In genomic region chr12:52805739-52806138, GRCh38 we compare ENCODE assay signal across 32 cellular contexts. TPM values are rescaled to one million over a fixed set of nuclear protein-coding genes. Genes with fewer than 3 reads are reported as not detected.
"Had no signal": no experiment of that assay in that cellular context is flagged by ENCODE, and none has a peak within 500 bp of the region (broad histone marks: within the 10 kb centered on the region; RNA-seq: fewer than 3 reads in every experiment).

No MANE protein-coding gene starts in this region.

- H3K27me3 ChIP-seq: ascending aorta, gastrocnemius medialis had no signal

- H3K4me3 ChIP-seq: ascending aorta, breast epithelium, cardiac muscle cell, coronary artery, dorsolateral prefrontal cortex, esophagus muscularis mucosa, gastrocnemius medialis, heart left ventricle had no signal

- H3K9me3 Mint-ChIP-seq: activated CD4-positive, alpha-beta memory T cell treated with anti-CD3 and anti-CD28 coated beads, Interleukin-2, amount 10 ng/mL, durations not matched to agents 7 days and 5 days; activated CD4-positive, alpha-beta T cell treated with anti-CD3 and anti-CD28 coated beads, Interleukin-2, amount 10 ng/mL, durations not matched to agents 24 days and 14 days; activated naive CD4-positive, alpha-beta T cell treated with anti-CD3 and anti-CD28 coated beads, Interleukin-2, amount 10 ng/mL, durations not matched to agents 7 days and 5 days; activated naive CD4-positive, alpha-beta T cell treated with anti-CD3 and anti-CD28 coated beads, Interleukin-2, amount 50 U/mL, for 72 hours; activated naive CD8-positive, alpha-beta T cell treated with anti-CD3 and anti-CD28 coated beads, Interleukin-2, amount 10 ng/mL, durations not matched to agents 7 days and 5 days; activated T-cell treated with anti-CD3 and anti-CD28 coated beads, Interleukin-2, amount 50 U/mL, for 24 hours; activated T-cell treated with anti-CD3 and anti-CD28 coated beads, Interleukin-2, amount 50 U/mL, for 72 hours; dendritic cell treated with granulocyte-macrophage colony-stimulating factor and Interleukin-4, amounts not matched to agents 40 ng/mL and 50 ng/mL, for 4 days; endodermal cell had no signal

- H3K27ac Mint-ChIP-seq: activated CD4-positive, alpha-beta memory T cell treated with anti-CD3 and anti-CD28 coated beads, Interleukin-2, amount 10 ng/mL, durations not matched to agents 7 days and 5 days; activated CD4-positive, alpha-beta T cell treated with anti-CD3 and anti-CD28 coated beads for 36 hours; activated CD4-positive, alpha-beta T cell treated with anti-CD3 and anti-CD28 coated beads, Interleukin-2, amount 10 ng/mL, durations not matched to agents 24 days and 14 days; activated naive CD4-positive, alpha-beta T cell treated with anti-CD3 and anti-CD28 coated beads, Interleukin-2, amount 10 ng/mL, durations not matched to agents 7 days and 5 days; activated naive CD4-positive, alpha-beta T cell treated with anti-CD3 and anti-CD28 coated beads, Interleukin-2, amount 50 U/mL, for 72 hours; activated naive CD8-positive, alpha-beta T cell treated with anti-CD3 and anti-CD28 coated beads, Interleukin-2, amount 10 ng/mL, durations not matched to agents 7 days and 5 days; activated T-cell treated with anti-CD3 and anti-CD28 coated beads, Interleukin-2, amount 50 U/mL, for 24 hours; activated T-cell treated with anti-CD3 and anti-CD28 coated beads, Interleukin-2, amount 50 U/mL, for 72 hours; brain; dendritic cell treated with granulocyte-macrophage colony-stimulating factor and Interleukin-4, amounts not matched to agents 40 ng/mL and 50 ng/mL, for 4 days; endodermal cell had no signal

- H3K4me1 Mint-ChIP-seq: activated CD4-positive, alpha-beta memory T cell treated with anti-CD3 and anti-CD28 coated beads, Interleukin-2, amount 10 ng/mL, durations not matched to agents 7 days and 5 days; activated CD4-positive, alpha-beta T cell treated with anti-CD3 and anti-CD28 coated beads for 36 hours; activated CD4-positive, alpha-beta T cell treated with anti-CD3 and anti-CD28 coated beads, Interleukin-2, amount 10 ng/mL, durations not matched to agents 24 days and 14 days; activated naive CD4-positive, alpha-beta T cell treated with anti-CD3 and anti-CD28 coated beads, Interleukin-2, amount 10 ng/mL, durations not matched to agents 7 days and 5 days; activated naive CD8-positive, alpha-beta T cell treated with anti-CD3 and anti-CD28 coated beads, Interleukin-2, amount 10 ng/mL, durations not matched to agents 7 days and 5 days had no signal

- H3K36me3 ChIP-seq: ascending aorta, breast epithelium, cardiac muscle cell, esophagus muscularis mucosa, gastrocnemius medialis, heart left ventricle had no signal

- H3K27me3 Mint-ChIP-seq: activated CD4-positive, alpha-beta T cell treated with anti-CD3 and anti-CD28 coated beads for 36 hours; activated T-cell treated with anti-CD3 and anti-CD28 coated beads, Interleukin-2, amount 50 U/mL, for 24 hours had no signal

- H3K4me1 ChIP-seq: ascending aorta, breast epithelium, foreskin keratinocyte, gastrocnemius medialis, heart left ventricle had no signal

- DNase-seq: activated CD4-positive, alpha-beta memory T cell treated with anti-CD3 and anti-CD28 coated beads, Interleukin-2, amount 10 ng/mL, durations not matched to agents 7 days and 5 days; activated CD4-positive, alpha-beta T cell treated with anti-CD3 and anti-CD28 coated beads for 36 hours; activated CD4-positive, alpha-beta T cell treated with anti-CD3 and anti-CD28 coated beads, Interleukin-2, amount 10 ng/mL, durations not matched to agents 24 days and 14 days; activated CD4-positive, alpha-beta T cell treated with anti-CD3 and anti-CD28 coated beads, Interleukin-2, amount 50 U/mL, for 4 hours; activated CD4-positive, CD25-positive, alpha-beta regulatory T cell; activated CD4-positive, CD25-positive, alpha-beta regulatory T cell treated with anti-CD3 and anti-CD28 coated beads, Interleukin-2, amount 50 U/mL, for 72 hours; activated CD8-positive, alpha-beta memory T cell treated with anti-CD3 and anti-CD28 coated beads, Interleukin-2, amount 50 U/mL, for 48 hours; activated naive CD4-positive, alpha-beta T cell treated with anti-CD3 and anti-CD28 coated beads, Interleukin-2, amount 10 ng/mL, durations not matched to agents 7 days and 5 days; activated naive CD8-positive, alpha-beta T cell treated with anti-CD3 and anti-CD28 coated beads, Interleukin-2, amount 10 ng/mL, durations not matched to agents 7 days and 5 days; activated T-cell treated with anti-CD3 and anti-CD28 coated beads for 4 hours; activated T-cell treated with anti-CD3 and anti-CD28 coated beads, Interleukin-2, amount 50 U/mL, for 24 hours; activated T-cell treated with anti-CD3 and anti-CD28 coated beads, Interleukin-2, amount 50 U/mL, for 72 hours; central memory CD4-positive, alpha-beta T cell; cerebellar nuclear complex; dorsolateral prefrontal cortex; effector memory CD4-positive, alpha-beta T cell; foreskin keratinocyte; gastrocnemius medialis; glutamatergic neuron; heart left ventricle; T-helper 2 cell had no signal

- H3K27ac ChIP-seq: ascending aorta, breast epithelium, cardiac muscle cell, coronary artery, dorsolateral prefrontal cortex, esophagus muscularis mucosa, foreskin keratinocyte, gastrocnemius medialis, heart left ventricle had no signal

- H3K9me3 ChIP-seq: ascending aorta, breast epithelium, esophagus muscularis mucosa, gastrocnemius medialis, heart left ventricle had no signal

- ATAC-seq: activated CD4-positive, alpha-beta T cell treated with anti-CD3 and anti-CD28 coated beads for 36 hours; activated naive CD4-positive, alpha-beta T cell treated with anti-CD3 and anti-CD28 coated beads, Interleukin-2, amount 50 U/mL, for 72 hours; activated T-cell treated with anti-CD3 and anti-CD28 coated beads, Interleukin-2, amount 50 U/mL, for 72 hours; foreskin keratinocyte; gastrocnemius medialis; heart left ventricle had no signal

- H3K36me3 Mint-ChIP-seq: activated naive CD4-positive, alpha-beta T cell treated with anti-CD3 and anti-CD28 coated beads, Interleukin-2, amount 10 ng/mL, durations not matched to agents 7 days and 5 days; activated naive CD4-positive, alpha-beta T cell treated with anti-CD3 and anti-CD28 coated beads, Interleukin-2, amount 50 U/mL, for 72 hours; activated naive CD8-positive, alpha-beta T cell treated with anti-CD3 and anti-CD28 coated beads, Interleukin-2, amount 10 ng/mL, durations not matched to agents 7 days and 5 days; brain had no signal

- H3K4me3 Mint-ChIP-seq: activated CD4-positive, alpha-beta memory T cell treated with anti-CD3 and anti-CD28 coated beads, Interleukin-2, amount 10 ng/mL, durations not matched to agents 7 days and 5 days; activated CD4-positive, alpha-beta T cell treated with anti-CD3 and anti-CD28 coated beads for 36 hours; activated CD4-positive, alpha-beta T cell treated with anti-CD3 and anti-CD28 coated beads, Interleukin-2, amount 10 ng/mL, durations not matched to agents 24 days and 14 days; activated naive CD4-positive, alpha-beta T cell treated with anti-CD3 and anti-CD28 coated beads, Interleukin-2, amount 10 ng/mL, durations not matched to agents 7 days and 5 days; activated naive CD8-positive, alpha-beta T cell treated with anti-CD3 and anti-CD28 coated beads, Interleukin-2, amount 10 ng/mL, durations not matched to agents 7 days and 5 days; activated T-cell treated with anti-CD3 and anti-CD28 coated beads, Interleukin-2, amount 50 U/mL, for 24 hours; activated T-cell treated with anti-CD3 and anti-CD28 coated beads, Interleukin-2, amount 50 U/mL, for 72 hours; brain; dendritic cell treated with granulocyte-macrophage colony-stimulating factor and Interleukin-4, amounts not matched to agents 40 ng/mL and 50 ng/mL, for 4 days; endodermal cell had no signal

RNA-seq across cellular contexts. Expression of gene KRT4, which starts 8.2 kb away (rescaled TPM):
- total RNA-seq: activated CD4-positive, alpha-beta memory T cell treated with anti-CD3 and anti-CD28 coated beads, Interleukin-2, amount 10 ng/mL, durations not matched to agents 7 days and 5 days; activated CD4-positive, alpha-beta T cell treated with anti-CD3 and anti-CD28 coated beads for 36 hours; activated CD4-positive, alpha-beta T cell treated with anti-CD3 and anti-CD28 coated beads, Interleukin-2, amount 10 ng/mL, durations not matched to agents 24 days and 14 days; activated naive CD4-positive, alpha-beta T cell treated with anti-CD3 and anti-CD28 coated beads, Interleukin-2, amount 50 U/mL, for 72 hours; activated naive CD8-positive, alpha-beta T cell treated with anti-CD3 and anti-CD28 coated beads, Interleukin-2, amount 10 ng/mL, durations not matched to agents 7 days and 5 days; ascending aorta; cardiac muscle cell; dorsolateral prefrontal cortex; endodermal cell; epithelial cell of proximal tubule; gastrocnemius medialis; heart left ventricle; T-helper 1 cell treated with Interleukin-12 subunit alpha and Interleukin-12 subunit beta and Interleukin-4 antibody, amounts not matched to agents 30 ng/mL and 1 ng/mL, for 36 hours had no signal
- polyA plus RNA-seq: cardiac muscle cell had no signal

RNA-seq across cellular contexts. Expression of gene KRT3, which starts 9.8 kb away (rescaled TPM):
- total RNA-seq: activated CD4-positive, alpha-beta memory T cell treated with anti-CD3 and anti-CD28 coated beads, Interleukin-2, amount 10 ng/mL, durations not matched to agents 7 days and 5 days; activated CD4-positive, alpha-beta T cell treated with anti-CD3 and anti-CD28 coated beads for 36 hours; activated naive CD8-positive, alpha-beta T cell treated with anti-CD3 and anti-CD28 coated beads, Interleukin-2, amount 10 ng/mL, durations not matched to agents 7 days and 5 days; activated T-cell treated with anti-CD3 and anti-CD28 coated beads, Interleukin-2, amount 50 U/mL, for 72 hours; ascending aorta; breast epithelium; cardiac muscle cell; endodermal cell; esophagus muscularis mucosa; foreskin keratinocyte; gastrocnemius medialis; heart left ventricle; T-helper 1 cell treated with Interleukin-12 subunit alpha and Interleukin-12 subunit beta and Interleukin-4 antibody, amounts not matched to agents 30 ng/mL and 1 ng/mL, for 36 hours had no signal
- polyA plus RNA-seq: cardiac muscle cell, foreskin keratinocyte, heart left ventricle had no signal

RNA-seq across cellular contexts. Expression of gene KRT79, which starts 28.4 kb away (rescaled TPM):
- total RNA-seq: activated CD4-positive, alpha-beta memory T cell treated with anti-CD3 and anti-CD28 coated beads, Interleukin-2, amount 10 ng/mL, durations not matched to agents 7 days and 5 days; activated CD4-positive, alpha-beta T cell treated with anti-CD3 and anti-CD28 coated beads, Interleukin-2, amount 10 ng/mL, durations not matched to agents 24 days and 14 days; activated naive CD8-positive, alpha-beta T cell treated with anti-CD3 and anti-CD28 coated beads, Interleukin-2, amount 10 ng/mL, durations not matched to agents 7 days and 5 days; ascending aorta; cardiac muscle cell; dorsolateral prefrontal cortex; endodermal cell; epithelial cell of proximal tubule; esophagus muscularis mucosa; foreskin keratinocyte; gastrocnemius medialis; heart left ventricle; T-helper 1 cell treated with Interleukin-12 subunit alpha and Interleukin-12 subunit beta and Interleukin-4 antibody, amounts not matched to agents 30 ng/mL and 1 ng/mL, for 36 hours had no signal
- polyA plus RNA-seq: cardiac muscle cell, foreskin keratinocyte had no signal

RNA-seq across cellular contexts. Expression of gene KRT76, which starts 28.6 kb away (rescaled TPM):
- total RNA-seq: activated CD4-positive, alpha-beta memory T cell treated with anti-CD3 and anti-CD28 coated beads, Interleukin-2, amount 10 ng/mL, durations not matched to agents 7 days and 5 days; activated CD4-positive, alpha-beta T cell treated with anti-CD3 and anti-CD28 coated beads for 36 hours; activated CD4-positive, alpha-beta T cell treated with anti-CD3 and anti-CD28 coated beads, Interleukin-2, amount 10 ng/mL, durations not matched to agents 24 days and 14 days; activated naive CD4-positive, alpha-beta T cell treated with anti-CD3 and anti-CD28 coated beads, Interleukin-2, amount 50 U/mL, for 72 hours; activated naive CD8-positive, alpha-beta T cell treated with anti-CD3 and anti-CD28 coated beads, Interleukin-2, amount 10 ng/mL, durations not matched to agents 7 days and 5 days; activated T-cell treated with anti-CD3 and anti-CD28 coated beads, Interleukin-2, amount 50 U/mL, for 72 hours; ascending aorta; breast epithelium; cardiac muscle cell; dorsolateral prefrontal cortex; endodermal cell; epithelial cell of proximal tubule; esophagus muscularis mucosa; foreskin keratinocyte; gastrocnemius medialis; heart left ventricle; T-helper 1 cell treated with Interleukin-12 subunit alpha and Interleukin-12 subunit beta and Interleukin-4 antibody, amounts not matched to agents 30 ng/mL and 1 ng/mL, for 36 hours had no signal
- polyA plus RNA-seq: cardiac muscle cell, heart left ventricle had no signal

RNA-seq across cellular contexts. Expression of gene KRT78, which starts 43.1 kb away (rescaled TPM):
- total RNA-seq: activated CD4-positive, alpha-beta memory T cell treated with anti-CD3 and anti-CD28 coated beads, Interleukin-2, amount 10 ng/mL, durations not matched to agents 7 days and 5 days; activated CD4-positive, alpha-beta T cell treated with anti-CD3 and anti-CD28 coated beads for 36 hours; activated CD4-positive, alpha-beta T cell treated with anti-CD3 and anti-CD28 coated beads, Interleukin-2, amount 10 ng/mL, durations not matched to agents 24 days and 14 days; activated naive CD4-positive, alpha-beta T cell treated with anti-CD3 and anti-CD28 coated beads, Interleukin-2, amount 50 U/mL, for 72 hours; activated naive CD8-positive, alpha-beta T cell treated with anti-CD3 and anti-CD28 coated beads, Interleukin-2, amount 10 ng/mL, durations not matched to agents 7 days and 5 days; activated T-cell treated with anti-CD3 and anti-CD28 coated beads, Interleukin-2, amount 50 U/mL, for 72 hours; ascending aorta; cardiac muscle cell; endodermal cell; epithelial cell of proximal tubule; gastrocnemius medialis; heart left ventricle; T-helper 1 cell treated with Interleukin-12 subunit alpha and Interleukin-12 subunit beta and Interleukin-4 antibody, amounts not matched to agents 30 ng/mL and 1 ng/mL, for 36 hours had no signal
- polyA plus RNA-seq: cardiac muscle cell had no signal
